Comparison of ENCODE assay signal across 1 cellular context in genomic region chr2:231250698-231251097, GRCh38.
TF ChIP-seq lines count a peak whose summit lies in the region.

No MANE protein-coding gene starts in this region.

TF ChIP-seq in GM23338, 12 proteins besides CTCF, POLR2A, EP300 and RAD21 (continued from another document):
- TF ChIP-seq CREB1 (CRISPR knock-in tag; IDR thresholded peaks at IDR 0.05; ENCODE audit: low read depth) (no peak), EZH2 (IDR thresholded peaks at IDR 0.05; ENCODE audit: low read depth, unreplicated experiment) (no peak), NANOG (IDR thresholded peaks at IDR 0.05; ENCODE audit: borderline replicate concordance) (no peak), POLR2AphosphoS5 (IDR thresholded peaks at IDR 0.05; ENCODE audit: low read depth) (no peak), EZH2phosphoT487 (IDR thresholded peaks at IDR 0.05; ENCODE audit: unreplicated experiment) (no peak), JUNB (IDR thresholded peaks at IDR 0.05; ENCODE audit: unreplicated experiment) (no peak), ZNF462 (CRISPR knock-in tag; IDR thresholded peaks at IDR 0.05) (no peak), ETS1 (IDR thresholded peaks at IDR 0.05) (no peak)
